In the genomic region with DNA sequence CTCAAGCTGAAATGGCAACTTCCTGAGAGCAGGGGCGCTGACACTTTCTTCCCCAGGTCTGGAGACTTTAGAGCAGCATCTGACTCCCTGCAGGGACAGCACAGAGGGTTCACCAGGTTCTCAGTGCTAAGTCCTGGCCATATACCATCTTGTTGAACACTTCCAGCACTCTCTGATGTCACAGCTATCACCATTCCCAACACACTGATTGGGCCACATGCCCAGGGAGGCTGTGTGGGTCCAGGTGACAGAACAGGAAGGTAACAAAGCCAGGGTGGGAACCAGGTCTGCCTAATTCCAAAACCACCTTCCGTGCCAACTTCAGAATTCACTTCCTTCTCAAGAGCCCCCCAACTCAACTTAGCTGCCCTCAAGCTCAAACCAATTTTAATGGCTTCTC, we compare ENCODE assay signal across 1 cellular context.
TF ChIP-seq lines count a peak whose summit lies in the region.

No MANE protein-coding gene starts in this region.

TF ChIP-seq in H1, 55 proteins besides CTCF, POLR2A, EP300 and RAD21:
- no peak for TF ChIP-seq CEBPB (IDR thresholded peaks at IDR 0.05; ENCODE audit: low read depth, low read length)
- TF ChIP-seq CREB1 (IDR thresholded peaks at IDR 0.05): no peak
- TF ChIP-seq KDM4A (IDR thresholded peaks at IDR 0.05; ENCODE audit: low read depth, low read length, severe bottlenecking): no peak
- TF ChIP-seq NRF1 (IDR thresholded peaks at IDR 0.05; ENCODE audit: low read depth, low read length): no peak
- TF ChIP-seq HDAC2 (IDR thresholded peaks at IDR 0.05; ENCODE audit: borderline replicate concordance in 1 of 2, low read depth in 2 of 2, low read length in 2 of 2): no peak
- TF ChIP-seq KDM5A (IDR thresholded peaks at IDR 0.05; ENCODE audit: low read length): no peak
- TF ChIP-seq JUN (IDR thresholded peaks at IDR 0.05; ENCODE audit: low read depth, low read length): no peak
- no peak for TF ChIP-seq CHD2 (IDR thresholded peaks at IDR 0.05; ENCODE audit: low read length)
- no peak for TF ChIP-seq GABPA (IDR thresholded peaks at IDR 0.05; ENCODE audit: borderline replicate concordance, insufficient read depth, low read length)
- no peak for TF ChIP-seq EGR1 (IDR thresholded peaks at IDR 0.05; ENCODE audit: borderline replicate concordance, low read depth, low read length)
- TF ChIP-seq ASH2L (IDR thresholded peaks at IDR 0.05; ENCODE audit: low read length): no peak
- TF ChIP-seq CHD7 (IDR thresholded peaks at IDR 0.05; ENCODE audit: insufficient replicate concordance, low read length): no peak
- TF ChIP-seq TEAD4 (IDR thresholded peaks at IDR 0.05; ENCODE audit: low read depth, low read length): no peak
- no peak for TF ChIP-seq JUND (IDR thresholded peaks at IDR 0.05; ENCODE audit: low read length)
- no peak for TF ChIP-seq CBX5 (IDR thresholded peaks at IDR 0.05; ENCODE audit: low read depth, low read length)
- no peak for TF ChIP-seq RFX5 (IDR thresholded peaks at IDR 0.05; ENCODE audit: borderline replicate concordance, low read depth, low read length)
- no peak for TF ChIP-seq RNF2 (IDR thresholded peaks at IDR 0.05; ENCODE audit: borderline replicate concordance, low read depth, low read length, missing control alignments, poor library complexity, severe bottlenecking)
